ENCODE assay signal across 15 cellular contexts in genomic region chr2:25334482-25334881, GRCh38. TPM values are rescaled to one million over a fixed set of nuclear protein-coding genes. Genes with fewer than 3 reads are reported as not detected.
DNase-seq lines count a peak whose midpoint lies in the region; ATAC-seq and TF ChIP-seq lines count a peak whose summit lies in the region.
"Had no signal": no experiment of that assay in that cellular context is flagged by ENCODE, and none has a peak within 500 bp of the region (broad histone marks: within the 10 kb centered on the region; RNA-seq: fewer than 3 reads in every experiment).

No MANE protein-coding gene starts in this region.

- no peaks in the 10 kb centered on the region; the same call in 1 of the 2 replicates for H3K79me2 ChIP-seq in GM23248 (ENCODE audit: insufficient read depth)

- no peak overlapping the region for H3K9ac ChIP-seq in GM23248

- intact Hi-C loops in CD4-positive, alpha-beta memory T cell (cut with micrococcal nuclease): no loop called here
- intact Hi-C loops in activated CD8-positive, alpha-beta T cell treated with anti-CD3 and anti-CD28 coated beads for 36 hours (cut with micrococcal nuclease): loop anchor here (2.0 kb wide), 1 partner anchor 20 kb away; no protein-coding TSS in a partner anchor

- no peak for TF ChIP-seq CTCF in activated CD8-positive, alpha-beta T cell treated with anti-CD3 and anti-CD28 coated beads for 36 hours (IDR thresholded peaks at IDR 0.05)

- no peaks in the 10 kb centered on the region for H3K9me2 ChIP-seq in GM23248 (ENCODE audit: insufficient read depth)

- H3K4me1 ChIP-seq in CD4-positive, alpha-beta memory T cell (ENCODE audit: insufficient read depth, low read length): peaks cover 61% of the 10 kb centered on the region
- no peaks in the 10 kb centered on the region for H3K4me1 ChIP-seq in GM23248 (ENCODE audit: insufficient read depth)
- H3K4me1 ChIP-seq: A549 had no signal

- POLR2A ChIA-PET in activated CD4-positive, alpha-beta T cell treated with anti-CD3 and anti-CD28 coated beads, Interleukin-2, amount 10 ng/mL, durations not matched to agents 7 days and 5 days (lab: Charles Lee): no interaction called here
- POLR2A ChIA-PET in CD4-positive, alpha-beta memory T cell (lab: Charles Lee; ENCODE audit: partially characterized antibody): interaction anchor here (0.8 to 4.8 kb wide), 6 partner anchors 8 to 61 kb away, joined by 4 to 21 read pairs (median 7); partner anchors contain the start of gene DNMT3A
- POLR2A ChIA-PET in activated CD8-positive, alpha-beta T cell treated with anti-CD3 and anti-CD28 coated beads for 36 hours (lab: Charles Lee): interaction anchor here (1.0 to 6.1 kb wide), 8 partner anchors 6 to 56 kb away, joined by 3 to 51 read pairs (median 5); no protein-coding TSS in a partner anchor

- CTCF ChIA-PET in activated CD4-positive, alpha-beta T cell treated with anti-CD3 and anti-CD28 coated beads, Interleukin-2, amount 10 ng/mL, durations not matched to agents 7 days and 5 days (lab: Charles Lee): interaction anchor here (1.2 kb wide), 2 partner anchors 23 to 28 kb away, joined by 3 read pairs; no protein-coding TSS in a partner anchor
- CTCF ChIA-PET in CD4-positive, alpha-beta memory T cell (lab: Charles Lee; ENCODE audit: partially characterized antibody): interaction anchor here (1.0 to 2.1 kb wide), 3 partner anchors 21 to 58 kb away, joined by 3 to 8 read pairs (median 4); no protein-coding TSS in a partner anchor
- CTCF ChIA-PET in activated CD8-positive, alpha-beta T cell treated with anti-CD3 and anti-CD28 coated beads for 36 hours (lab: Charles Lee): interaction anchor here (0.7 to 2.5 kb wide), 8 partner anchors 10 to 233 kb away, joined by 3 to 11 read pairs (median 5); no protein-coding TSS in a partner anchor

- H3K36me3 ChIP-seq in CD4-positive, alpha-beta memory T cell (ENCODE audit: insufficient read depth, low read length): no peaks in the 10 kb centered on the region
- no peaks in the 10 kb centered on the region for H3K36me3 ChIP-seq in GM23248 (ENCODE audit: low read depth)
- H3K36me3 ChIP-seq: tibial nerve had no signal

- WGBS in GM23248 (ENCODE audit: low coverage in 1 of 2, low lambda C conversion rate in 2 of 2, missing lambda C conversion rate in 2 of 2), 2 experiments: 92 to 93% methylated on average over 8 of the region's 8 CpGs

- peaks cover 78% of the 10 kb centered on the region for H3K4me1 Mint-ChIP-seq in activated CD4-positive, alpha-beta T cell treated with anti-CD3 and anti-CD28 coated beads, Interleukin-2, amount 10 ng/mL, durations not matched to agents 7 days and 5 days
- peaks cover 63 to 97% (median 77%) of the 10 kb centered on the region in 4 donors for H3K4me1 Mint-ChIP-seq in CD4-positive, alpha-beta memory T cell
- peaks cover 95% of the 10 kb centered on the region for H3K4me1 Mint-ChIP-seq in activated CD8-positive, alpha-beta T cell treated with anti-CD3 and anti-CD28 coated beads for 36 hours (ENCODE audit: low read depth)
- peaks cover 33% of the 10 kb centered on the region for H3K4me1 Mint-ChIP-seq in memory B cell

- H3K4me3 Mint-ChIP-seq in activated CD4-positive, alpha-beta T cell treated with anti-CD3 and anti-CD28 coated beads, Interleukin-2, amount 10 ng/mL, durations not matched to agents 7 days and 5 days: peak overlapping the region; percentile 30
- peak overlapping the region in 7 of 8 donors; percentile 29 to 71 (median 67) for H3K4me3 Mint-ChIP-seq in CD4-positive, alpha-beta memory T cell
- peak overlapping the region; percentile 1 for H3K4me3 Mint-ChIP-seq in activated CD8-positive, alpha-beta T cell treated with anti-CD3 and anti-CD28 coated beads for 36 hours
- peak overlapping the region; percentile 52 for H3K4me3 Mint-ChIP-seq in memory B cell

- H3K9me3 ChIP-seq in CD4-positive, alpha-beta memory T cell (ENCODE audit: control insufficient read depth in 1 of 2, low read length in 2 of 2): no peaks in the 10 kb centered on the region
- no peaks in the 10 kb centered on the region for H3K9me3 ChIP-seq in GM23248 (ENCODE audit: low read depth)
- H3K9me3 ChIP-seq: A549, tibial nerve had no signal

- no peaks in the 10 kb centered on the region for H3K27me3 ChIP-seq in CD4-positive, alpha-beta memory T cell (ENCODE audit: insufficient read depth, low read length)
- no peaks in the 10 kb centered on the region for H3K27me3 ChIP-seq in GM23248 (replicated peaks; ENCODE audit: insufficient read depth)
- H3K27me3 ChIP-seq: tibial nerve had no signal

- DNase-seq in activated CD4-positive, alpha-beta T cell treated with anti-CD3 and anti-CD28 coated beads, Interleukin-2, amount 10 ng/mL, durations not matched to agents 7 days and 5 days: no peak
- DNase-seq in activated CD4-positive, alpha-beta T cell treated with anti-CD3 and anti-CD28 coated beads for 1 hour: no peak
- DNase-seq in CD4-positive, alpha-beta memory T cell: no peak
- DNase-seq in activated CD8-positive, alpha-beta T cell treated with anti-CD3 and anti-CD28 coated beads for 36 hours: no peak
- DNase-seq in memory B cell (ENCODE audit: low spot score in 2 of 2): no peak
- DNase-seq in GM23248: no peak
- DNase-seq in COR-L47 (lab: John Stamatoyannopoulos, UW): no peak
- DNase-seq: erythroblast, KBM-7, midbrain, NCI-H1092, NCI-H2081 had no signal

- peak overlapping the region in 1 of 2 donors; percentile 20 for H3K4me3 ChIP-seq in CD4-positive, alpha-beta memory T cell (ENCODE audit: low read length in 2 of 2)
- no peak overlapping the region for H3K4me3 ChIP-seq in GM23248
- H3K4me3 ChIP-seq: A549, tibial nerve had no signal

- H3K27me3 Mint-ChIP-seq in activated CD4-positive, alpha-beta T cell treated with anti-CD3 and anti-CD28 coated beads, Interleukin-2, amount 10 ng/mL, durations not matched to agents 7 days and 5 days: no peaks in the 10 kb centered on the region
- H3K27me3 Mint-ChIP-seq in CD4-positive, alpha-beta memory T cell: no peaks in the 10 kb centered on the region
- no peaks in the 10 kb centered on the region for H3K27me3 Mint-ChIP-seq in activated CD8-positive, alpha-beta T cell treated with anti-CD3 and anti-CD28 coated beads for 36 hours
- H3K27me3 Mint-ChIP-seq in memory B cell: no peaks in the 10 kb centered on the region

- no peak overlapping the region for H3K4me2 ChIP-seq in GM23248 (ENCODE audit: unreplicated experiment)
- H3K4me2 ChIP-seq: A549 had no signal

- no peak for ATAC-seq in activated CD8-positive, alpha-beta T cell treated with anti-CD3 and anti-CD28 coated beads for 36 hours
- ATAC-seq in memory B cell (ENCODE audit: low read depth) (no peak), HG02763 (IDR thresholded peaks at IDR 0.05; ENCODE audit: unreplicated experiment) (no peak)
- ATAC-seq: A549 had no signal

- H2AFZ ChIP-seq in GM23248: no peak overlapping the region

- H3F3A ChIP-seq in GM23248 (ENCODE audit: insufficient read depth): no peaks in the 10 kb centered on the region

- peaks cover 9% of the 10 kb centered on the region for H3K36me3 Mint-ChIP-seq in activated CD4-positive, alpha-beta T cell treated with anti-CD3 and anti-CD28 coated beads, Interleukin-2, amount 10 ng/mL, durations not matched to agents 7 days and 5 days (ENCODE audit: low read depth)
- peaks cover 7 to 13% of the 10 kb centered on the region in 2 donors for H3K36me3 Mint-ChIP-seq in CD4-positive, alpha-beta memory T cell
- H3K36me3 Mint-ChIP-seq in activated CD8-positive, alpha-beta T cell treated with anti-CD3 and anti-CD28 coated beads for 36 hours (ENCODE audit: low read depth): peaks cover 27% of the 10 kb centered on the region
- H3K36me3 Mint-ChIP-seq in memory B cell: peaks cover 6% of the 10 kb centered on the region

- H3K9me3 Mint-ChIP-seq in activated CD4-positive, alpha-beta T cell treated with anti-CD3 and anti-CD28 coated beads, Interleukin-2, amount 10 ng/mL, durations not matched to agents 7 days and 5 days: no peaks in the 10 kb centered on the region
- H3K9me3 Mint-ChIP-seq in CD4-positive, alpha-beta memory T cell: no peaks in the 10 kb centered on the region
- no peaks in the 10 kb centered on the region for H3K9me3 Mint-ChIP-seq in activated CD8-positive, alpha-beta T cell treated with anti-CD3 and anti-CD28 coated beads for 36 hours
- no peaks in the 10 kb centered on the region for H3K9me3 Mint-ChIP-seq in memory B cell

- no peaks in the 10 kb centered on the region; the same call in 1 of the 2 replicates for H4K20me1 ChIP-seq in GM23248 (ENCODE audit: insufficient read depth)

- H3K27ac ChIP-seq in CD4-positive, alpha-beta memory T cell (ENCODE audit: low read depth, low read length): peak overlapping the region; percentile 9
- no peak overlapping the region for H3K27ac ChIP-seq in GM23248
- H3K27ac ChIP-seq: A549, tibial nerve had no signal

- H3K27ac Mint-ChIP-seq in activated CD4-positive, alpha-beta T cell treated with anti-CD3 and anti-CD28 coated beads, Interleukin-2, amount 10 ng/mL, durations not matched to agents 7 days and 5 days: peak overlapping the region; percentile 86
- H3K27ac Mint-ChIP-seq in CD4-positive, alpha-beta memory T cell: peak overlapping the region; percentile 57 to 90 (median 84)
- H3K27ac Mint-ChIP-seq in activated CD8-positive, alpha-beta T cell treated with anti-CD3 and anti-CD28 coated beads for 36 hours: peak overlapping the region; percentile 65
- peak overlapping the region; percentile 39 for H3K27ac Mint-ChIP-seq in memory B cell

- in situ Hi-C loops in GM23248 (cut with MboI): no loop called here

RNA-seq across cellular contexts. Expression of gene DNMT3A, which starts 7.2 kb away (rescaled TPM):
- total RNA-seq in activated CD4-positive, alpha-beta T cell treated with anti-CD3 and anti-CD28 coated beads, Interleukin-2, amount 10 ng/mL, durations not matched to agents 7 days and 5 days: 10 to 100 TPM; 55.9 to 62.3 TPM
- total RNA-seq in CD4-positive, alpha-beta memory T cell: 10 to 100 TPM; 62.2 to 71.6 TPM
- polyA plus RNA-seq in CD4-positive, alpha-beta memory T cell: 10 to 100 TPM in 1 of 2 donors, 1 to 10 TPM in 1; 7.5 to 14.6 TPM
- total RNA-seq in activated CD8-positive, alpha-beta T cell treated with anti-CD3 and anti-CD28 coated beads for 36 hours: 10 to 100 TPM; 84.8 to 97.8 TPM
- total RNA-seq in GM23248 (2014; rRNA removed; shearing (Covaris generic)): 7.1 and 18.4 TPM in 2 replicates
- 2.5 TPM in 2 replicates for polyA plus RNA-seq in GM23248 (2016; fragmentation: Nextera tagmentation; extraction: Ambion mirVana)

Comparison
In these comparisons a context has a peak if more than half of its experiments do, and no peak if none do; other contexts are left out.
1. H3K4me3 Mint-ChIP-seq: peak in every context shown above with its lines; median percentile 67 in CD4-positive, alpha-beta memory T cell; 52 in memory B cell; 30 in activated CD4-positive, alpha-beta T cell treated with anti-CD3 and anti-CD28 coated beads, Interleukin-2, amount 10 ng/mL, durations not matched to agents 7 days and 5 days; 1 in activated CD8-positive, alpha-beta T cell treated with anti-CD3 and anti-CD28 coated beads for 36 hours.